In the genomic region with DNA sequence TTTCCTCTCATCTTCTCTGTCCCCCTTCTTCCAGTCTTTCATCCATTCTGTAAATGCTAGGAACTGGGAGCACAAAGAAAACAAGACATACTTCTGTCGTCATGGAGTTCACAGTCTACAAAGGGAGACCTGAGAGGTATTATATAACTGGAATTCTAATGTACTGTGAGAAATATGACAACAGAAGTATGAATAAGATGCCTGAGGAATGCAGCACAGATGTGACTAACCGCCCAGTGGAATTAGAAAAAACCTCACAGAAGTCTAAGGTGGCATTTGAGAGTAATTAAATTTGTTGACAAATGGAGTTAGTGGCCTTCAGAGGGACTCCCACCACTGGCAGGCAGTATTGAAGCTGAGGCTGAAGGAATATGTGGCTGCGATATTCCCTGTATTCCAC, we compare ENCODE assay signal across 15 cellular contexts.
A peak's percentile ranks its signal among the peaks of the same experiment; 100 is the strongest.
DNase-seq lines count a peak whose midpoint lies in the region; ATAC-seq, FAIRE-seq and TF ChIP-seq lines count a peak whose summit lies in the region.
"Had no signal": no experiment of that assay in that cellular context is flagged by ENCODE, and none has a peak within 500 bp of the region (broad histone marks: within the 10 kb centered on the region; RNA-seq: fewer than 3 reads in every experiment).

No MANE protein-coding gene starts in this region.

- 76 to 78% methylated on average over 3 of the region's 3 CpGs for WGBS in lower leg skin, 2 donors
- WGBS in smooth muscle cell (ENCODE audit: low lambda C conversion rate), result 59% methylated on average over 3 of the region's 3 CpGs
- WGBS in aorta, 2 donors, result 75 to 77% methylated on average over 3 of the region's 3 CpGs

- H3K4me1 ChIP-seq in PC-3 (ENCODE audit: insufficient read depth, low read length) (no peaks in the 10 kb centered on the region), endothelial cell of umbilical vein (ENCODE audit: control insufficient read depth, extremely low read depth, insufficient read depth, low read length) (peaks cover 16% of the 10 kb centered on the region), smooth muscle cell (ENCODE audit: low read depth) (no peaks in the 10 kb centered on the region), aorta (ENCODE audit: control insufficient read depth in 1 of 2, insufficient read depth in 2 of 2, low read length in 2 of 2) (no peaks in the 10 kb centered on the region)
- H3K4me1 ChIP-seq: right atrium auricular region had no signal

- H3K9me3 ChIP-seq in PC-3 (ENCODE audit: low read length) (no peaks in the 10 kb centered on the region), endothelial cell of umbilical vein (replicated peaks; ENCODE audit: control insufficient read depth, insufficient read depth, low read length) (no peaks in the 10 kb centered on the region), smooth muscle cell (replicated peaks; ENCODE audit: low read depth) (no peaks in the 10 kb centered on the region), aorta (ENCODE audit: control insufficient read depth, low read length) (no peaks in the 10 kb centered on the region)
- H3K9me3 ChIP-seq: right atrium auricular region had no signal

- H2AFZ ChIP-seq in PC-3 (ENCODE audit: low read length) (no peak overlapping the region), endothelial cell of umbilical vein (ENCODE audit: low read depth, low read length) (no peak overlapping the region), smooth muscle cell (ENCODE audit: low read depth) (no peak overlapping the region)

- H3K4me2 ChIP-seq in PC-3 (ENCODE audit: low read length) (no peak overlapping the region), endothelial cell of umbilical vein (ENCODE audit: insufficient read depth, low read length) (no peak overlapping the region), smooth muscle cell (no peak overlapping the region)

- no peaks in the 10 kb centered on the region for H3K36me3 ChIP-seq in PC-3 (ENCODE audit: low read depth, low read length)
- H3K36me3 ChIP-seq in endothelial cell of umbilical vein (ENCODE audit: control insufficient read depth in 2 of 2, extremely low read depth in 1 of 2, insufficient read depth in 2 of 2, low read length in 2 of 2), result no peaks in the 10 kb centered on the region
- H3K36me3 ChIP-seq in smooth muscle cell (ENCODE audit: low read depth), result no peaks in the 10 kb centered on the region
- H3K36me3 ChIP-seq in aorta (ENCODE audit: control insufficient read depth in 1 of 2, insufficient read depth in 2 of 2, low read length in 1 of 2), result no peaks in the 10 kb centered on the region
- H3K36me3 ChIP-seq: right atrium auricular region had no signal

- dilution Hi-C loops in endothelial cell of umbilical vein (cut with MboI; ENCODE audit: extremely low pct_ligation_motif_present, low sequenced_read_pairs), result no loop called here

- TF ChIP-seq POLR2A in endothelial cell of umbilical vein (IDR thresholded peaks at IDR 0.05; ENCODE audit: low read depth, low read length), result no peak
- TF ChIP-seq POLR2A in lower leg skin (IDR thresholded peaks at IDR 0.05), result no peak

- H3K9me1 ChIP-seq in endothelial cell of umbilical vein (replicated peaks; ENCODE audit: control insufficient read depth, extremely low read depth, insufficient read depth, low read length), result no peaks in the 10 kb centered on the region

- CTCF ChIA-PET in PC-3 (lab: Charles Lee) (no interaction called here), endothelial cell of umbilical vein (lab: Charles Lee) (no interaction called here)

- H3K9ac ChIP-seq in PC-3 (ENCODE audit: low read length), result no peak overlapping the region
- no peak overlapping the region for H3K9ac ChIP-seq in endothelial cell of umbilical vein (replicated peaks; ENCODE audit: extremely low read depth, insufficient read depth, low read length)
- H3K9ac ChIP-seq in smooth muscle cell (ENCODE audit: low read depth), result no peak overlapping the region

- peak; percentile 42 for FAIRE-seq in endothelial cell of umbilical vein (lab: Jason Lieb, UNC)

- H3K79me2 ChIP-seq in PC-3 (ENCODE audit: low read length), result no peaks in the 10 kb centered on the region
- no peaks in the 10 kb centered on the region for H3K79me2 ChIP-seq in endothelial cell of umbilical vein (ENCODE audit: control insufficient read depth, insufficient read depth, low read length)
- H3K79me2 ChIP-seq in smooth muscle cell (ENCODE audit: low read depth), result no peaks in the 10 kb centered on the region

- TF ChIP-seq CTCF in PC-3 (conservative IDR thresholded peaks at IDR 0.05; ENCODE audit: low read depth, low read length) (no peak), endothelial cell of umbilical vein (IDR thresholded peaks at IDR 0.05; ENCODE audit: extremely low read depth in 1 of 2, insufficient read depth in 1 of 2, low read depth in 1 of 2, low read length in 2 of 2) (no peak), retinal pigment epithelial cell (conservative IDR thresholded peaks at IDR 0.05; ENCODE audit: low read depth, low read length) (no peak), lower leg skin (IDR thresholded peaks at IDR 0.05) (no peak), smooth muscle cell (IDR thresholded peaks at IDR 0.05; ENCODE audit: borderline replicate concordance, insufficient read depth, poor library complexity, severe bottlenecking) (no peak)

- BruUV-seq in PC-3 (replicated peaks; lab: Mats Ljungman, UMichigan) (no TSS peak), endothelial cell of umbilical vein (replicated peaks; lab: Mats Ljungman, UMichigan) (no TSS peak)

- POLR2A ChIA-PET in PC-3 (lab: Charles Lee; ENCODE audit: unreplicated experiment), result no interaction called here
- POLR2A ChIA-PET in endothelial cell of umbilical vein (lab: Charles Lee), result no interaction called here

- DNase-seq in GM03348 (ENCODE audit: low spot score) (peak; percentile 56), PC-3 (peak; percentile 35), endothelial cell of umbilical vein (ENCODE audit: low read depth, low spot score) (no peak), retinal pigment epithelial cell (ENCODE audit: low read depth) (peak; percentile 30), lower leg skin (ENCODE audit: low spot score in 2 of 2) (no peak), smooth muscle cell (lab: John Stamatoyannopoulos, UW; ENCODE audit: unreplicated experiment) (no peak), aorta (no peak)
- DNase-seq: activated CD8-positive, alpha-beta T cell treated with anti-CD3 and anti-CD28 coated beads, Interleukin-2, amount 10 ng/mL, durations not matched to agents 7 days and 5 days; activated naive CD8-positive, alpha-beta T cell treated with anti-CD3 and anti-CD28 coated beads, Interleukin-2, amount 10 ng/mL, durations not matched to agents 7 days and 5 days; NCI-H82; RPMI8226; stimulated activated CD4-positive, alpha-beta T cell treated with anti-CD3 and anti-CD28 coated beads, Interleukin-2, amount 100 ng/mL, for 24 hours; T-cell had no signal

- H3K4me3 ChIP-seq in PC-3 (ENCODE audit: low read length) (no peak overlapping the region), endothelial cell of umbilical vein (replicated peaks in 1 of 3; ENCODE audit: insufficient read depth in 1 of 3, low read depth in 1 of 3, low read length in 3 of 3) (no peak overlapping the region), retinal pigment epithelial cell (ENCODE audit: low read length) (no peak overlapping the region), lower leg skin (ENCODE audit: low read depth, poor library complexity, severe bottlenecking) (no peak overlapping the region), smooth muscle cell (no peak overlapping the region), aorta (ENCODE audit: low read length in 2 of 2) (no peak overlapping the region)
- H3K4me3 ChIP-seq: right atrium auricular region had no signal

- H3K27me3 ChIP-seq in PC-3 (ENCODE audit: low read length) (no peaks in the 10 kb centered on the region), endothelial cell of umbilical vein (ENCODE audit: control insufficient read depth in 2 of 2, insufficient read depth in 2 of 2, low read length in 2 of 2) (no peaks in the 10 kb centered on the region), smooth muscle cell (ENCODE audit: low read depth) (no peaks in the 10 kb centered on the region), aorta (ENCODE audit: control insufficient read depth in 1 of 2, insufficient read depth in 2 of 2, low read length in 1 of 2) (no peaks in the 10 kb centered on the region)
- H3K27me3 ChIP-seq: right atrium auricular region had no signal

- H3K9me2 ChIP-seq in PC-3 (replicated peaks; ENCODE audit: low read length), result no peaks in the 10 kb centered on the region

- 0 out of 2 replicates have a peak, but pooled peaks have one; percentile 13 for ATAC-seq in PC-3
- ATAC-seq in aorta (ENCODE audit: low FRiP score), result no peak
- ATAC-seq: activated CD8-positive, alpha-beta T cell treated with anti-CD3 and anti-CD28 coated beads, Interleukin-2, amount 10 ng/mL, durations not matched to agents 7 days and 5 days; HCT116; T-cell had no signal

- H4K20me1 ChIP-seq in PC-3 (ENCODE audit: low read length) (no peaks in the 10 kb centered on the region), endothelial cell of umbilical vein (replicated peaks; ENCODE audit: control insufficient read depth, extremely low read depth, insufficient read depth, low read length) (no peaks in the 10 kb centered on the region), smooth muscle cell (ENCODE audit: low read depth) (no peaks in the 10 kb centered on the region)

- H3K27ac ChIP-seq in PC-3 (ENCODE audit: low read length) (no peak overlapping the region), endothelial cell of umbilical vein (ENCODE audit: insufficient read depth, low read depth, low read length) (no peak overlapping the region), smooth muscle cell (ENCODE audit: low read depth) (no peak overlapping the region), aorta (ENCODE audit: low read depth in 1 of 2, low read length in 2 of 2) (no peak overlapping the region)
- H3K27ac ChIP-seq: right atrium auricular region had no signal

- no peaks in the 10 kb centered on the region for H3F3A ChIP-seq in PC-3 (ENCODE audit: low read length, unreplicated experiment)
- no peaks in the 10 kb centered on the region for H3F3A ChIP-seq in smooth muscle cell (ENCODE audit: low read depth)

- intact Hi-C loops in PC-3 (cut with micrococcal nuclease) (no loop called here), endothelial cell of umbilical vein (cut with micrococcal nuclease) (no loop called here), lower leg skin (cut with DNase I; ENCODE audit: low total_unique reads) (no loop called here), aorta (cut with DNase I) (no loop called here)

TF ChIP-seq in endothelial cell of umbilical vein, 7 proteins besides CTCF, POLR2A, EP300 and RAD21:
- TF ChIP-seq FOS (IDR thresholded peaks at IDR 0.05; ENCODE audit: borderline replicate concordance, insufficient read depth, low read length) (peak; percentile 10), GATA2 (IDR thresholded peaks at IDR 0.05; ENCODE audit: insufficient read depth, insufficient read length, low read depth, low read length) (no peak)

Comparison
In these comparisons a context has a peak if more than half of its experiments do, and no peak if none do; other contexts are left out.
1. DNase-seq: peak in GM03348 (single experiment), PC-3 (single experiment) and retinal pigment epithelial cell (single experiment); none in endothelial cell of umbilical vein (single experiment), lower leg skin (0 of 2), smooth muscle cell (single experiment) and aorta (0 of 2).